In genomic region chr2:11235583-11235982, GRCh38 we compare ENCODE assay signal across 24 cellular contexts.
"Had no signal": no experiment of that assay in that cellular context is flagged by ENCODE, and none has a peak within 500 bp of the region (broad histone marks: within the 10 kb centered on the region; RNA-seq: fewer than 3 reads in every experiment).

No MANE protein-coding gene starts in this region.

- H3K4me1 ChIP-seq: Peyer's patch, SJCRH30 had no signal

- H3K27me3 ChIP-seq: adrenal gland, MG63, Peyer's patch, SJCRH30 had no signal

- H3K27ac ChIP-seq: adrenal gland, Peyer's patch, RWPE1, SJCRH30 had no signal

- H3K9me3 ChIP-seq: adrenal gland, MG63, Peyer's patch, SJCRH30 had no signal

- DNase-seq: activated CD4-positive, alpha-beta T cell treated with anti-CD3 and anti-CD28 coated beads for 48 hours; activated CD4-positive, alpha-beta T cell treated with anti-CD3 and anti-CD28 coated beads, Interleukin-2, amount 50 U/mL, for 4 hours; activated CD4-positive, CD25-positive, alpha-beta regulatory T cell treated with anti-CD3 and anti-CD28 coated beads, Interleukin-2, amount 50 U/mL, for 72 hours; activated CD8-positive, alpha-beta memory T cell treated with anti-CD3 and anti-CD28 coated beads, Interleukin-2, amount 50 U/mL, for 48 hours; activated CD8-positive, alpha-beta T cell treated with anti-CD3 and anti-CD28 coated beads, Interleukin-2, amount 10 ng/mL, durations not matched to agents 7 days and 5 days; activated naive CD4-positive, alpha-beta T cell treated with anti-CD3 and anti-CD28 coated beads, Interleukin-2, amount 50 U/mL, for 16 hours; activated naive CD8-positive, alpha-beta T cell treated with anti-CD3 and anti-CD28 coated beads, Interleukin-2, amount 10 ng/mL, durations not matched to agents 7 days and 5 days; activated T-cell treated with anti-CD3 and anti-CD28 coated beads, Interleukin-2, amount 50 U/mL, for 1 hour; adrenal gland; anterior cingulate cortex; MG63; MV-4-11; NCI-H1092 treated with DMSO at 0.1 percent for 48 hours; NCI-H1417 treated with DMSO at 0.1 percent for 48 hours; NCI-H1694 treated with DMSO at 0.1 percent for 48 hours; NCI-H2029 treated with DMSO at 0.1 percent for 48 hours; NCI-H510A treated with DMSO at 0.1 percent for 48 hours; NCI-H69; Peyer's patch; Right ventricle myocardium superior; SJCRH30 had no signal

- H3K4me3 ChIP-seq: adrenal gland, MG63, Peyer's patch, SJCRH30 had no signal

- H3K36me3 ChIP-seq: adrenal gland, Peyer's patch had no signal

- ATAC-seq: activated CD8-positive, alpha-beta T cell treated with anti-CD3 and anti-CD28 coated beads, Interleukin-2, amount 10 ng/mL, durations not matched to agents 7 days and 5 days; SK-N-SH treated with all-trans-retinoic acid at 6 μM for 48 hours; WTC11 had no signal
